Comparison of ENCODE assay signal across 29 cellular contexts in the genomic region with DNA sequence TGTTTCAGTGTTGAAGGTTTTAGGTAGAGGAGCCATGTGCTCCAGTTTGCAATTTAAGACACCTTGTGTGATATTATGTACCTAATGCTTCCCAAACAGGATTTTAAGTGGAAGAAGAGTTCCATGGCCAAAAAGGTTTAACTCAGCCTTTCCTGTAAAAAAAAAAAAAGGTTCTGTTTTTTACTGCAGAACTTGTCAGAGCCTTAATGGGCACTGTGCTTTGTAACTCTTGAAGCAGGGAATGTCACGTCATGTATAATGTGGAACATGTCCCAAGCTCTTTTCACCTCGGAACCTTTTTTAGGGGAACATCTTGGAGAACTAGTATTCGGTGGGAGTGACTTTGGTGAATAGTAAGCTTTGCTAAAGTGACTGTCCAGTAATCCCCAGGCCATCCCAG. TPM values are rescaled to one million over a fixed set of nuclear protein-coding genes. Genes with fewer than 3 reads are reported as not detected.
A peak's percentile ranks its signal among the peaks of the same experiment; 100 is the strongest.
DNase-seq lines count a peak whose midpoint lies in the region; ATAC-seq and TF ChIP-seq lines count a peak whose summit lies in the region.
"Had no signal": no experiment of that assay in that cellular context is flagged by ENCODE, and none has a peak within 500 bp of the region (broad histone marks: within the 10 kb centered on the region; RNA-seq: fewer than 3 reads in every experiment).

No MANE protein-coding gene starts in this region.

- peaks cover 26% of the 10 kb centered on the region for H3K4me1 Mint-ChIP-seq in activated T-cell treated with anti-CD3 and anti-CD28 coated beads, Interleukin-2, amount 50 U/mL, for 24 hours (ENCODE audit: low read depth)
- H3K4me1 Mint-ChIP-seq in central memory CD8-positive, alpha-beta T cell, result peaks cover 34% of the 10 kb centered on the region

- no peak overlapping the region for H3K4me3 Mint-ChIP-seq in activated T-cell treated with anti-CD3 and anti-CD28 coated beads, Interleukin-2, amount 50 U/mL, for 24 hours
- no peak overlapping the region for H3K4me3 Mint-ChIP-seq in central memory CD8-positive, alpha-beta T cell
- H3K4me3 Mint-ChIP-seq: GM23338, HFFc6, nephron progenitor cell had no signal

- H3K36me3 ChIP-seq in HEK293 (ENCODE audit: control insufficient read depth in 2 of 2, insufficient read depth in 1 of 2, low read length in 2 of 2), result peaks cover 4 to 89% of the 10 kb centered on the region in 2 experiments; a peak in 2 of 3 replicates
- peaks cover 99% of the 10 kb centered on the region for H3K36me3 ChIP-seq in neutrophil
- H3K36me3 ChIP-seq in stomach, result peaks cover 59 to 95% (median 88%) of the 10 kb centered on the region in 4 donors
- H3K36me3 ChIP-seq in WERI-Rb-1, result peaks cover 58% of the 10 kb centered on the region

- no peaks in the 10 kb centered on the region for H3K9me3 Mint-ChIP-seq in activated T-cell treated with anti-CD3 and anti-CD28 coated beads, Interleukin-2, amount 50 U/mL, for 24 hours
- no peaks in the 10 kb centered on the region for H3K9me3 Mint-ChIP-seq in central memory CD8-positive, alpha-beta T cell
- H3K9me3 Mint-ChIP-seq: GM23338, HFFc6, nephron progenitor cell had no signal

- no peaks in the 10 kb centered on the region for H3K27me3 Mint-ChIP-seq in activated T-cell treated with anti-CD3 and anti-CD28 coated beads, Interleukin-2, amount 50 U/mL, for 24 hours
- H3K27me3 Mint-ChIP-seq in central memory CD8-positive, alpha-beta T cell, result no peaks in the 10 kb centered on the region

- ATAC-seq in central memory CD8-positive, alpha-beta T cell (replicated peaks; ENCODE audit: extremely low read depth, poor library complexity, severe bottlenecking), result no peak
- ATAC-seq in GM18873 (IDR thresholded peaks at IDR 0.05; ENCODE audit: low FRiP score, unreplicated experiment), result no peak
- ATAC-seq: GM23338, left cardiac atrium, pancreas had no signal

- H3K27ac ChIP-seq in HEK293 (ENCODE audit: extremely low read depth, low read depth, low read length) (no peak overlapping the region), neutrophil (peak overlapping the region; percentile 37), stomach (no peak overlapping the region), WERI-Rb-1 (no peak overlapping the region)
- H3K27ac ChIP-seq: suprapubic skin, upper lobe of left lung had no signal

- no peak for DNase-seq in activated T-cell treated with anti-CD3 and anti-CD28 coated beads, Interleukin-2, amount 50 U/mL, for 24 hours
- no peak for DNase-seq in activated T-cell treated with anti-CD3 and anti-CD28 coated beads for 4 hours
- DNase-seq in central memory CD8-positive, alpha-beta T cell (ENCODE audit: low spot score in 2 of 2), result no peak
- DNase-seq in stomach, result no peak
- DNase-seq in WERI-Rb-1, result no peak
- DNase-seq: activated CD4-positive, alpha-beta T cell treated with anti-CD3 and anti-CD28 coated beads, Interleukin-2, amount 50 U/mL, for 1 hour; activated CD8-positive, alpha-beta memory T cell treated with anti-CD3 and anti-CD28 coated beads, Interleukin-2, amount 50 U/mL, for 4 hours; activated gamma-delta T cell treated with Interleukin-2 at 50 U/mL for 16 hours; aorta; DMS 273 treated with DMSO at 0.1 percent for 48 hours; effector memory CD4-positive, alpha-beta T cell; HFFc6; hypothalamus; left cardiac atrium; NCI-H1694; NCI-H446 treated with DMSO at 0.1 percent for 48 hours; NCI-H82; nephron progenitor cell; pancreas; stimulated activated naive CD4-positive, alpha-beta T cell; SW 1271; T1000; upper lobe of left lung had no signal

- peak overlapping the region; percentile 88 for H3K27ac Mint-ChIP-seq in activated T-cell treated with anti-CD3 and anti-CD28 coated beads, Interleukin-2, amount 50 U/mL, for 24 hours
- H3K27ac Mint-ChIP-seq in central memory CD8-positive, alpha-beta T cell (ENCODE audit: low read depth), result peak overlapping the region; percentile 53
- H3K27ac Mint-ChIP-seq: nephron progenitor cell had no signal

- no peak for TF ChIP-seq EP300 in stomach (IDR thresholded peaks at IDR 0.05)

- H3K27me3 ChIP-seq in neutrophil (no peaks in the 10 kb centered on the region), stomach (no peaks in the 10 kb centered on the region), WERI-Rb-1 (ENCODE audit: insufficient read depth, low read depth, severe bottlenecking) (no peaks in the 10 kb centered on the region)
- H3K27me3 ChIP-seq: pancreas, suprapubic skin, upper lobe of left lung had no signal

- CTCF ChIA-PET in HEK293 (lab: Yijun Ruan, JAX), result no interaction called here

- peaks cover 96% of the 10 kb centered on the region for H3K36me3 Mint-ChIP-seq in activated T-cell treated with anti-CD3 and anti-CD28 coated beads, Interleukin-2, amount 50 U/mL, for 24 hours (ENCODE audit: low read depth)
- peaks cover 86% of the 10 kb centered on the region for H3K36me3 Mint-ChIP-seq in central memory CD8-positive, alpha-beta T cell (ENCODE audit: insufficient read depth)

- POLR2A ChIA-PET in HEK293 (lab: Yijun Ruan, JAX), result no interaction called here

- H3K4me3 ChIP-seq in HEK293 (ENCODE audit: low read depth, low read length) (no peak overlapping the region), neutrophil (ENCODE audit: low read depth in 1 of 2, low read length in 1 of 2) (no peak overlapping the region), stomach (no peak overlapping the region), WERI-Rb-1 (ENCODE audit: low read depth, low read length) (no peak overlapping the region)
- H3K4me3 ChIP-seq: GM23338, lung, pancreas, suprapubic skin, upper lobe of left lung had no signal

- intact Hi-C loops in stomach (cut with DNase I; ENCODE audit: low total_unique reads), result loop anchor here (10.0 kb wide), 1 partner anchor 77 kb away; a partner anchor contains a TSS

- H3K9me3 ChIP-seq in HEK293 (ENCODE audit: control insufficient read depth, insufficient read depth, low read depth, low read length) (no peaks in the 10 kb centered on the region), neutrophil (no peaks in the 10 kb centered on the region), stomach (no peaks in the 10 kb centered on the region), WERI-Rb-1 (ENCODE audit: severe bottlenecking) (no peaks in the 10 kb centered on the region)
- H3K9me3 ChIP-seq: pancreas, suprapubic skin, upper lobe of left lung had no signal

- TF ChIP-seq CTCF in HEK293 (tag by site-specific recombination; IDR thresholded peaks at IDR 0.05) (no peak), neutrophil (IDR thresholded peaks at IDR 0.05) (no peak), stomach (IDR thresholded peaks at IDR 0.05) (no peak), WERI-Rb-1 (IDR thresholded peaks at IDR 0.05; ENCODE audit: low read depth, low read length) (no peak)

- H3K4me1 ChIP-seq in HEK293 (ENCODE audit: control insufficient read depth, insufficient read depth, low read length) (no peaks in the 10 kb centered on the region), neutrophil (ENCODE audit: control insufficient read depth in 1 of 2, insufficient read depth in 1 of 2, low read depth in 1 of 2, low read length in 1 of 2) (peaks cover 16 to 20% of the 10 kb centered on the region in 2 experiments), stomach (peaks cover 0 to 8% (median 0%) of the 10 kb centered on the region in 4 donors)
- H3K4me1 ChIP-seq: suprapubic skin had no signal

- TF ChIP-seq POLR2A in stomach (IDR thresholded peaks at IDR 0.05), result no peak

- WGBS in stomach, 5 donors, result 80 to 96% (median 92%) methylated on average over 3 of the region's 3 CpGs

TF ChIP-seq in HEK293, 187 proteins besides CTCF, POLR2A, EP300 and RAD21:
- no peak for TF ChIP-seq ZBTB7A (tag by site-specific recombination; IDR thresholded peaks at IDR 0.05; ENCODE audit: low read depth)
- TF ChIP-seq ZNF239 (tag by site-specific recombination; IDR thresholded peaks at IDR 0.05), result peak; percentile 83; the same call in 1 of the 2 replicates
- TF ChIP-seq ZNF2 (tag by site-specific recombination; IDR thresholded peaks at IDR 0.05), result no peak
- TF ChIP-seq SALL2 (tag by site-specific recombination; IDR thresholded peaks at IDR 0.05; ENCODE audit: borderline replicate concordance), result no peak
- TF ChIP-seq, protein P1, sequence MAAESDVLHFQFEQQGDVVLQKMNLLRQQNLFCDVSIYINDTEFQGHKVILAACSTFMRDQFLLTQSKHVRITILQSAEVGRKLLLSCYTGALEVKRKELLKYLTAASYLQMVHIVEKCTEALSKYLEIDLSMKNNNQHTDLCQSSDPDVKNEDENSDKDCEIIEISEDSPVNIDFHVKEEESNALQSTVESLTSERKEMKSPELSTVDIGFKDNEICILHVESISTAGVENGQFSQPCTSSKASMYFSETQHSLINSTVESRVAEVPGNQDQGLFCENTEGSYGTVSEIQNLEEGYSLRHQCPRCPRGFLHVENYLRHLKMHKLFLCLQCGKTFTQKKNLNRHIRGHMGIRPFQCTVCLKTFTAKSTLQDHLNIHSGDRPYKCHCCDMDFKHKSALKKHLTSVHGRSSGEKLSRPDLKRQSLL (tag by site-specific recombination; IDR thresholded peaks at IDR 0.05), result no peak
- TF ChIP-seq, protein P2, sequence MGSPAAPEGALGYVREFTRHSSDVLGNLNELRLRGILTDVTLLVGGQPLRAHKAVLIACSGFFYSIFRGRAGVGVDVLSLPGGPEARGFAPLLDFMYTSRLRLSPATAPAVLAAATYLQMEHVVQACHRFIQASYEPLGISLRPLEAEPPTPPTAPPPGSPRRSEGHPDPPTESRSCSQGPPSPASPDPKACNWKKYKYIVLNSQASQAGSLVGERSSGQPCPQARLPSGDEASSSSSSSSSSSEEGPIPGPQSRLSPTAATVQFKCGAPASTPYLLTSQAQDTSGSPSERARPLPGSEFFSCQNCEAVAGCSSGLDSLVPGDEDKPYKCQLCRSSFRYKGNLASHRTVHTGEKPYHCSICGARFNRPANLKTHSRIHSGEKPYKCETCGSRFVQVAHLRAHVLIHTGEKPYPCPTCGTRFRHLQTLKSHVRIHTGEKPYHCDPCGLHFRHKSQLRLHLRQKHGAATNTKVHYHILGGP (tag by site-specific recombination; IDR thresholded peaks at IDR 0.05), result no peak
- no peak for TF ChIP-seq ZNF529 (tag by site-specific recombination; IDR thresholded peaks at IDR 0.05; ENCODE audit: insufficient replicate concordance)
- TF ChIP-seq, protein P3, sequence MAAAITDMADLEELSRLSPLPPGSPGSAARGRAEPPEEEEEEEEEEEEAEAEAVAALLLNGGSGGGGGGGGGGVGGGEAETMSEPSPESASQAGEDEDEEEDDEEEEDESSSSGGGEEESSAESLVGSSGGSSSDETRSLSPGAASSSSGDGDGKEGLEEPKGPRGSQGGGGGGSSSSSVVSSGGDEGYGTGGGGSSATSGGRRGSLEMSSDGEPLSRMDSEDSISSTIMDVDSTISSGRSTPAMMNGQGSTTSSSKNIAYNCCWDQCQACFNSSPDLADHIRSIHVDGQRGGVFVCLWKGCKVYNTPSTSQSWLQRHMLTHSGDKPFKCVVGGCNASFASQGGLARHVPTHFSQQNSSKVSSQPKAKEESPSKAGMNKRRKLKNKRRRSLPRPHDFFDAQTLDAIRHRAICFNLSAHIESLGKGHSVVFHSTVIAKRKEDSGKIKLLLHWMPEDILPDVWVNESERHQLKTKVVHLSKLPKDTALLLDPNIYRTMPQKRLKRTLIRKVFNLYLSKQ (tag by site-specific recombination; IDR thresholded peaks at IDR 0.05; ENCODE audit: borderline replicate concordance), result no peak

RNA-seq across cellular contexts. Expression of a gene that starts 31.6 kb away (rescaled TPM):
- total RNA-seq in stomach, result 10 to 100 TPM; 15.8 to 98.5 (median 57.4) TPM
- 10 to 100 TPM; 53.4 to 66.9 (median 53.6) TPM for polyA plus RNA-seq in stomach
